19 cellular contexts compared by ENCODE assay signal in the genomic region with DNA sequence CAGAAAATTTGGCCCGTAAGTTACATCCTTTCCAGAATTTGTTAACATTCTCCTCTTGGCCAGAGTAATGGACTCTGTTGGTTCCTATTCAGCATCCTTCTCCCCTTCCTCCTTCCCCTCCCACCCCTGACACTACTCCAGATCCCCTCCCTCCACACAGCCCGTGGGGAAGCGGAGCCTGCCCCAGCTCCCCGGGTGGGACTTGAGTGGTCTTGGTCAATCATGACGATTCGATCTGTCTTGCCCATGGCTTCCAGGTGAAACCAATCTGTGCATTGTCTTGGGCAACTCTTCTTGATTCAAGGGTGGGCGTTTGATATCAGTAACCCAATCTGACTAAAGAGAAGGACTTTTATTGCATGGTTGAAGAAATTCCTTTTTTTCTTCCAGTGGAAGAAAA.
DNase-seq lines count a peak whose midpoint lies in the region; ATAC-seq lines count a peak whose summit lies in the region.
"Had no signal": no experiment of that assay in that cellular context is flagged by ENCODE, and none has a peak within 500 bp of the region (broad histone marks: within the 10 kb centered on the region; RNA-seq: fewer than 3 reads in every experiment).

No MANE protein-coding gene starts in this region.

- H3K4me1 ChIP-seq in rectal smooth muscle tissue (ENCODE audit: control insufficient read depth, insufficient read depth, low read length), result peaks cover 8% of the 10 kb centered on the region

- H3K27me3 ChIP-seq in rectal smooth muscle tissue (ENCODE audit: control insufficient read depth, insufficient read depth, low read length), result no peaks in the 10 kb centered on the region

- no peak overlapping the region for H3K4me3 ChIP-seq in rectal smooth muscle tissue (ENCODE audit: low read length)
- H3K4me3 ChIP-seq: SK-N-MC had no signal

- H3K36me3 ChIP-seq in rectal smooth muscle tissue (ENCODE audit: control insufficient read depth, insufficient read depth, low read length), result no peaks in the 10 kb centered on the region

- peak; percentile 31 for DNase-seq in NCI-H82 (lab: John Stamatoyannopoulos, UW)
- DNase-seq in NCI-H82 treated with DMSO at 0.1 percent for 48 hours (lab: John Stamatoyannopoulos, UW; ENCODE audit: unreplicated experiment), result no peak
- peak; percentile 18 for DNase-seq in left lobe of liver (ENCODE audit: low spot score)
- DNase-seq in hypothalamus (lab: John Stamatoyannopoulos, UW), result no peak
- DNase-seq in RKO (ENCODE audit: low spot score), result no peak
- no peak for DNase-seq in LoVo (ENCODE audit: low spot score)
- DNase-seq: DMS 273 treated with DMSO at 0.1 percent for 48 hours; DND-41; IMR-90; NCI-H1436; NCI-H1930; NCI-H226; NCI-H526; NK-92 treated with Interleukin-12 subunit alpha and Interleukin-12 subunit beta, amount 100 ng/mL, for 24 hours; SHP77 had no signal

- H3K9ac ChIP-seq in rectal smooth muscle tissue (ENCODE audit: low read length), result no peak overlapping the region

- ATAC-seq in left lobe of liver (no peak), HG03139 (IDR thresholded peaks at IDR 0.05; ENCODE audit: unreplicated experiment) (no peak)

- H3K27ac ChIP-seq in rectal smooth muscle tissue (ENCODE audit: low read depth, low read length), result peak overlapping the region; percentile 59
- H3K27ac ChIP-seq: 22Rv1, SK-N-MC had no signal

Comparison
In these comparisons a context has a peak if more than half of its experiments do, and no peak if none do; other contexts are left out.
1. DNase-seq: peak in NCI-H82 (single experiment) and left lobe of liver (single experiment); none in NCI-H82 treated with DMSO at 0.1 percent for 48 hours (single experiment), hypothalamus (0 of 51), RKO (single experiment) and LoVo (single experiment).